In genomic region chr2:146666336-146666735, GRCh38 we compare ENCODE assay signal across 23 cellular contexts.
DNase-seq lines count a peak whose midpoint lies in the region; ATAC-seq, FAIRE-seq and TF ChIP-seq lines count a peak whose summit lies in the region.
"Had no signal": no experiment of that assay in that cellular context is flagged by ENCODE, and none has a peak within 500 bp of the region (broad histone marks: within the 10 kb centered on the region; RNA-seq: fewer than 3 reads in every experiment).

No MANE protein-coding gene starts in this region.

- H3K4me1 Mint-ChIP-seq in natural killer cell: no peaks in the 10 kb centered on the region
- H3K4me1 Mint-ChIP-seq: activated B cell treated with CpG ODN at 0.5 μM for 24 hours had no signal

- no peaks in the 10 kb centered on the region for H3K9me3 ChIP-seq in A549

- no peak for TF ChIP-seq POLR2A in A549 (IDR thresholded peaks at IDR 0.05; ENCODE audit: low read length)

- H3K4me1 ChIP-seq in A549: peaks cover 12% of the 10 kb centered on the region

- no peak for FAIRE-seq in A549 (lab: Jason Lieb, UNC)
- FAIRE-seq: colon had no signal

- H3K27ac ChIP-seq in A549: no peak overlapping the region
- H3K27ac ChIP-seq: C4-2B had no signal

- no peaks in the 10 kb centered on the region for H3K36me3 Mint-ChIP-seq in natural killer cell

- no peak for TF ChIP-seq RAD21 in A549 (conservative IDR thresholded peaks at IDR 0.05 in 1 of 2, IDR thresholded peaks at IDR 0.05 in 1 of 2)

- peak overlapping the region; percentile 35; the same call in 2 of the 3 replicates for H3K4me2 ChIP-seq in A549

- CTCF ChIA-PET in A549 (lab: Yijun Ruan, JAX): no interaction called here

- DNase-seq in A549 (ENCODE audit: low read depth in 1 of 2, low spot score in 1 of 2) (peak in 1 of 2 experiments; percentile 5), HS-5 (ENCODE audit: low read depth) (peak; percentile 32), astrocyte of the spinal cord (ENCODE audit: low read depth, low spot score) (peak; percentile 23), glomerular visceral epithelial cell (ENCODE audit: extremely low spot score) (peak; percentile 4), NCI-H345 (lab: John Stamatoyannopoulos, UW) (no peak), natural killer cell (no peak)
- DNase-seq: ACHN; activated B cell treated with CpG ODN at 0.5 μM for 24 hours; activated CD8-positive, alpha-beta T cell treated with anti-CD3 and anti-CD28 coated beads for 36 hours; anterior cingulate cortex; endodermal cell; GF-D8; NCI-H1048; NCI-H1930; NCI-H446; nucleus accumbens; stimulated activated CD8-positive, alpha-beta memory T cell treated with anti-CD3 and anti-CD28 coated beads, Interleukin-4, amount 100 ng/mL, for 48 hours had no signal

- ATAC-seq in A549: no peak; a peak in 1 of 6 replicates
- no peak for ATAC-seq in GM19351 (IDR thresholded peaks at IDR 0.05; ENCODE audit: unreplicated experiment)
- no peak for ATAC-seq in HG02588 (IDR thresholded peaks at IDR 0.05; ENCODE audit: unreplicated experiment)
- ATAC-seq in natural killer cell: no peak
- ATAC-seq: activated CD8-positive, alpha-beta T cell treated with anti-CD3 and anti-CD28 coated beads for 36 hours; SK-N-SH treated with all-trans-retinoic acid at 6 μM for 48 hours had no signal

- H3K9me3 Mint-ChIP-seq in natural killer cell: peaks cover 0 to 3% of the 10 kb centered on the region in 2 donors
- H3K9me3 Mint-ChIP-seq: activated B cell treated with CpG ODN at 0.5 μM for 24 hours; activated CD8-positive, alpha-beta T cell treated with anti-CD3 and anti-CD28 coated beads for 36 hours; endodermal cell had no signal

- H3K27ac Mint-ChIP-seq in natural killer cell: no peak overlapping the region
- H3K27ac Mint-ChIP-seq: activated B cell treated with CpG ODN at 0.5 μM for 24 hours; activated CD8-positive, alpha-beta T cell treated with anti-CD3 and anti-CD28 coated beads for 36 hours; endodermal cell had no signal

- no peaks in the 10 kb centered on the region for H3K27me3 Mint-ChIP-seq in natural killer cell (ENCODE audit: low read depth in 2 of 2)
- H3K27me3 Mint-ChIP-seq: activated B cell treated with CpG ODN at 0.5 μM for 24 hours; activated CD8-positive, alpha-beta T cell treated with anti-CD3 and anti-CD28 coated beads for 36 hours had no signal

- in situ Hi-C loops in astrocyte of the spinal cord (cut with HindIII; ENCODE audit: low sequenced_read_pairs): no loop called here

- intact Hi-C loops in natural killer cell (cut with micrococcal nuclease): no loop called here

- POLR2A ChIA-PET in A549 (lab: Yijun Ruan, JAX): no interaction called here

- no peak overlapping the region for H3K4me3 Mint-ChIP-seq in natural killer cell
- H3K4me3 Mint-ChIP-seq: activated B cell treated with CpG ODN at 0.5 μM for 24 hours; activated CD8-positive, alpha-beta T cell treated with anti-CD3 and anti-CD28 coated beads for 36 hours; endodermal cell had no signal

- TF ChIP-seq CTCF in A549 (IDR thresholded peaks at IDR 0.05): no peak
- TF ChIP-seq CTCF in astrocyte of the spinal cord (IDR thresholded peaks at IDR 0.05; ENCODE audit: low read depth, low read length): no peak
- no peak for TF ChIP-seq CTCF in natural killer cell (IDR thresholded peaks at IDR 0.05)

- 20% methylated on average over 1 of the region's 1 CpG for WGBS in A549 (ENCODE audit: missing lambda C conversion rate)

- TF ChIP-seq EP300 in A549 (IDR thresholded peaks at IDR 0.05): no peak

- H3K4me3 ChIP-seq in A549 (no peak overlapping the region), astrocyte of the spinal cord (ENCODE audit: low read depth, low read length) (no peak overlapping the region)
- H3K4me3 ChIP-seq: lung had no signal

TF ChIP-seq in A549, 52 proteins besides CTCF, POLR2A, EP300 and RAD21:
- TF ChIP-seq NFE2L2 (conservative IDR thresholded peaks at IDR 0.05; ENCODE audit: low read length) (no peak), ZC3H11A (IDR thresholded peaks at IDR 0.05) (no peak), ZSCAN20 (CRISPR knock-in tag; IDR thresholded peaks at IDR 0.05) (no peak), FOSL2 (IDR thresholded peaks at IDR 0.05) (no peak), FOSL2 (CRISPR knock-in tag; IDR thresholded peaks at IDR 0.05) (peak; percentile 35; the same call in 1 of the 2 replicates)

Comparison
In these comparisons a context has a peak if more than half of its experiments do, and no peak if none do; other contexts are left out.
1. DNase-seq: peak in HS-5 (single experiment), astrocyte of the spinal cord (single experiment) and glomerular visceral epithelial cell (single experiment); none in NCI-H345 (single experiment) and natural killer cell (single experiment).